ENCODE assay signal across 9 cellular contexts in the genomic region with DNA sequence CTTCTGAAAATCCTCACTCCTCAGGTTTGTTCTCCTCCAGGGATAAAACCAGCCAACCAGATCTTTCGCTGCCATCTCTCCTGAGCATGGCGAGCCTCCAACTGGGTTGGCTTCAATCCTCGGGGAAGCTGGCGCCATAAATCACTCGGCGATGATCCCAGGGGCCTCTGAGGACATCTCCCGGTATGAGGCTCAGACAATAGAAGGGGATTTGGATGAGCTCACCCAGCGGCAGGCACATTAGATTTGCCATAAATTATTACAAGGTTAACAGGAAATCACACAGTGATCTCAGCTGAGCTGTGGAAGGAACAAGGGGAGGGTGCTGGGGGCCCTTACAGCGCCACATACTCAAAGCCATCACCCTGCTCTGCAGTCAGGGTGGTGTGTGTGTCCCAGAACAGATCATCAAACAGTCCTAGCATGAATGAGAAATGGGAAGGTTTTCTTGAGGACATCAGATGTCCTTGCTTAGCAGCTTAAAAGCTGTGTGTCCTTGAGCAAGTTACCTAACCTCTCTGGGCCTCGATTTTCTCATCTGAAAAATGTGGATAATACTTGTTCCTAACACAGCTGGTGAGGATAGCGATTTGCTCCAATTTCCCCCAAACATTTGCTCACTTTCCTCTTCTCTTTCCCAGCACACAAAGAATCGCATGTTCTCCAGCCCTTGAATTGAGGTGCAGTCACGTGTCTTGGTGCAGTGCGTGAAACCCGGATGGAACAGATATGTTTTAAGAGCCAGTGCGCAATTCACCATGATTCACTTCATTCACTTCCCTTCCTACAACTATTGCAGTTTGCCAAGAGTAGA.
DNase-seq lines count a peak whose midpoint lies in the region; ATAC-seq and TF ChIP-seq lines count a peak whose summit lies in the region.
"Had no signal": no experiment of that assay in that cellular context is flagged by ENCODE, and none has a peak within 500 bp of the region (broad histone marks: within the 10 kb centered on the region; RNA-seq: fewer than 3 reads in every experiment).

No MANE protein-coding gene starts in this region.

- H3K27me3 Mint-ChIP-seq in natural killer cell (ENCODE audit: low read depth in 2 of 2) = peaks cover under 1 to 9% of the 10 kb centered on the region in 2 donors
- H3K27me3 Mint-ChIP-seq in natural killer cell treated with Interleukin-12 subunit alpha and Interleukin-12 subunit beta and Interleukin-15 and Interleukin-18, amount 100 ng/mL, for 72 hours = peaks cover 13 to 18% of the 10 kb centered on the region in 2 donors

- H3K4me1 ChIP-seq in right cardiac atrium (ENCODE audit: control insufficient read depth, insufficient read depth, low read length) = no peaks in the 10 kb centered on the region
- peaks cover 0 to 30% (median 17%) of the 10 kb centered on the region in 5 donors for H3K4me1 ChIP-seq in subcutaneous abdominal adipose tissue (ENCODE audit: control insufficient read depth in 5 of 5, insufficient read depth in 5 of 5, low read length in 5 of 5)

- peak overlapping the region in 1 of 2 donors; percentile 23 for H3K27ac Mint-ChIP-seq in natural killer cell
- no peak overlapping the region for H3K27ac Mint-ChIP-seq in natural killer cell treated with Interleukin-12 subunit alpha and Interleukin-12 subunit beta and Interleukin-15 and Interleukin-18, amount 100 ng/mL, for 72 hours
- H3K27ac Mint-ChIP-seq: B cell had no signal

- ATAC-seq in natural killer cell (peak in 2 of 3 donors; percentile 38 to 45), right cardiac atrium (peak; percentile 75 to 86), GM18868 (IDR thresholded peaks at IDR 0.05; ENCODE audit: unreplicated experiment) (no peak)
- ATAC-seq in natural killer cell treated with Interleukin-12 subunit alpha and Interleukin-12 subunit beta and Interleukin-15 and Interleukin-18, amount 100 ng/mL, for 72 hours = no peak

- H3K27me3 ChIP-seq in right cardiac atrium (ENCODE audit: control insufficient read depth, insufficient read depth) (no peaks in the 10 kb centered on the region), subcutaneous abdominal adipose tissue (ENCODE audit: control insufficient read depth in 5 of 5, insufficient read depth in 4 of 5, low read length in 5 of 5) (no peaks in the 10 kb centered on the region)

- H3K9me3 ChIP-seq in right cardiac atrium (ENCODE audit: control insufficient read depth, low read length) (no peaks in the 10 kb centered on the region), subcutaneous abdominal adipose tissue (ENCODE audit: control insufficient read depth in 5 of 5, low read length in 5 of 5) (peaks cover 0 to 3% (median 0%) of the 10 kb centered on the region in 5 donors)

- DNase-seq in natural killer cell (no peak), SK-N-DZ (ENCODE audit: low spot score) (peak; percentile 82), right cardiac atrium (peak; percentile 59 to 83 (median 81)), RKO (ENCODE audit: low spot score) (no peak)
- DNase-seq in natural killer cell treated with Interleukin-12 subunit alpha and Interleukin-12 subunit beta and Interleukin-15 and Interleukin-18, amount 100 ng/mL, for 72 hours (ENCODE audit: low spot score) = no peak
- no peak for DNase-seq in activated CD4-positive, alpha-beta T cell treated with anti-CD3 and anti-CD28 coated beads, Interleukin-2, amount 50 U/mL, for 1 hour

- H3K27ac ChIP-seq in right cardiac atrium (ENCODE audit: low read length) (peak overlapping the region; percentile 5), subcutaneous abdominal adipose tissue (ENCODE audit: low read depth, low read length) (peak overlapping the region; percentile 41)

- no peaks in the 10 kb centered on the region for H3K9me3 Mint-ChIP-seq in natural killer cell
- no peaks in the 10 kb centered on the region for H3K9me3 Mint-ChIP-seq in natural killer cell treated with Interleukin-12 subunit alpha and Interleukin-12 subunit beta and Interleukin-15 and Interleukin-18, amount 100 ng/mL, for 72 hours

- intact Hi-C loops in natural killer cell (cut with micrococcal nuclease) (no loop called here), right cardiac atrium (cut with DNase I) (no loop called here)

- H3K4me3 Mint-ChIP-seq in natural killer cell = no peak overlapping the region
- H3K4me3 Mint-ChIP-seq in natural killer cell treated with Interleukin-12 subunit alpha and Interleukin-12 subunit beta and Interleukin-15 and Interleukin-18, amount 100 ng/mL, for 72 hours = no peak overlapping the region
- H3K4me3 Mint-ChIP-seq: B cell had no signal

- peak overlapping the region in 1 of 5 donors; percentile 10 for H3K9ac ChIP-seq in subcutaneous abdominal adipose tissue (ENCODE audit: low read length in 5 of 5)

- H3K36me3 Mint-ChIP-seq in natural killer cell = no peaks in the 10 kb centered on the region
- no peaks in the 10 kb centered on the region for H3K36me3 Mint-ChIP-seq in natural killer cell treated with Interleukin-12 subunit alpha and Interleukin-12 subunit beta and Interleukin-15 and Interleukin-18, amount 100 ng/mL, for 72 hours

- no peaks in the 10 kb centered on the region for H3K36me3 ChIP-seq in subcutaneous abdominal adipose tissue (ENCODE audit: control insufficient read depth in 5 of 5, insufficient read depth in 5 of 5, low read length in 5 of 5)

- TF ChIP-seq CTCF in natural killer cell (IDR thresholded peaks at IDR 0.05) = no peak

- 43% methylated on average over 16 of the region's 16 CpGs for WGBS in right cardiac atrium

- H3K4me1 Mint-ChIP-seq in natural killer cell = peaks cover 0 to 18% of the 10 kb centered on the region in 2 donors
- peaks cover 7 to 8% of the 10 kb centered on the region in 2 donors for H3K4me1 Mint-ChIP-seq in natural killer cell treated with Interleukin-12 subunit alpha and Interleukin-12 subunit beta and Interleukin-15 and Interleukin-18, amount 100 ng/mL, for 72 hours (ENCODE audit: low read depth in 2 of 2)
- H3K4me1 Mint-ChIP-seq: B cell had no signal

- no peak overlapping the region for H3K4me3 ChIP-seq in right cardiac atrium (ENCODE audit: low read length)
- no peak overlapping the region for H3K4me3 ChIP-seq in subcutaneous abdominal adipose tissue (ENCODE audit: low read depth in 1 of 5, low read length in 5 of 5)

Comparison
In these comparisons a context has a peak if more than half of its experiments do, and no peak if none do; other contexts are left out.
1. ATAC-seq: peak in natural killer cell (2 of 3) and right cardiac atrium (2 of 2); none in natural killer cell treated with Interleukin-12 subunit alpha and Interleukin-12 subunit beta and Interleukin-15 and Interleukin-18, amount 100 ng/mL, for 72 hours (0 of 2) and GM18868 (single experiment).
2. DNase-seq: peak in SK-N-DZ (single experiment) and right cardiac atrium (3 of 3); none in natural killer cell (single experiment), natural killer cell treated with Interleukin-12 subunit alpha and Interleukin-12 subunit beta and Interleukin-15 and Interleukin-18, amount 100 ng/mL, for 72 hours (single experiment), RKO (single experiment) and activated CD4-positive, alpha-beta T cell treated with anti-CD3 and anti-CD28 coated beads, Interleukin-2, amount 50 U/mL, for 1 hour (single experiment).